Comparison of ENCODE assay signal across 22 cellular contexts in the genomic region with DNA sequence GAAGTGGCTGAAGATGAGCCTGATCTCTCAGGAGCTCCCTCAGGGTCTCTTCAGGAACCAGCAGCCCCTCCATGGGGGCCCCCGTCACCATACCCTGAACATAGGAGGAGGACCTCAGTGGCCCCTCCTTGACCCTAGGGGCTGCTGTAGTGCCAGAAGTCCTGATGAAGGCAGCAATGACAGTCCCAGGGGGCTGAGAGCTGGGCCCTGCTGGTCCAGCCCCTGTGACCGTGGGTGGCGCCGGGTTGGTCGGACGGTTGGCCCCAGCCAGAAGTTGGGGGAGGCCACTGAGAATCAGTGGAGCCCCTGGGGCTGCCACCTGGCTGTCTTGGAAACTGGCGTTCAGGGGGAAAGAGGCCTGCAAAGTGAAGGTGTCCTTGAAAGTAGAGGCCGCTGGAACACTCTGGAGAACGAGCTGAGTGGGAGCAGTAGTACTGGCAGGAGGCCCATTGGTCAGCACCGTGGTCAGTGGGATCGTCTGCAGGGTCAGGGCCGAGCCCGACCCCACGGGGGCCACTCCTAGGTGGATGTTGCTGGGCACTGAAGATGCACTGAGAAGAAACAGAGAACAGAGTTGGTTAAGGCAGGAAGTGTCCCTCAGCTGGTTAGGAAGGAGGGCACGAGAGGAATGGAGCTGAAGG.
"Had no signal": no experiment of that assay in that cellular context is flagged by ENCODE, and none has a peak within 500 bp of the region (broad histone marks: within the 10 kb centered on the region; RNA-seq: fewer than 3 reads in every experiment).

No MANE protein-coding gene starts in this region.

- ATAC-seq: left lobe of liver; mucosa of descending colon; stimulated activated memory B cell treated with anti-CD40 and anti-IgM and Interleukin-4, amounts not matched to agents 10 μg/mL and 1 μg/mL and 100 μg/mL, for 72 hours; upper lobe of right lung had no signal

- H3K27me3 Mint-ChIP-seq: memory B cell; naive B cell; progenitor cell of endocrine pancreas; stimulated activated memory B cell treated with anti-CD40 and anti-IgM and Interleukin-4, amounts not matched to agents 10 μg/mL and 1 μg/mL and 100 μg/mL, for 72 hours; stimulated activated naive CD8-positive, alpha-beta T cell treated with anti-CD3 and anti-CD28 coated beads, Interleukin-15, Interleukin-2, amounts not matched to agents 100 ng/mL and 50 ng/mL, for 24 hours had no signal

- H3K27ac Mint-ChIP-seq: nephron progenitor cell; progenitor cell of endocrine pancreas; stimulated activated memory B cell treated with anti-CD40 and anti-IgM and Interleukin-4, amounts not matched to agents 10 μg/mL and 1 μg/mL and 100 μg/mL, for 72 hours; stimulated activated naive CD8-positive, alpha-beta T cell treated with anti-CD3 and anti-CD28 coated beads, Interleukin-15, Interleukin-2, amounts not matched to agents 100 ng/mL and 50 ng/mL, for 24 hours had no signal

- H3K4me1 Mint-ChIP-seq: immature natural killer cell, memory B cell, nephron progenitor cell had no signal

- H3K36me3 ChIP-seq: uterus had no signal

- H3K79me2 ChIP-seq: parathyroid adenoma had no signal

- H3K4me3 ChIP-seq: dorsolateral prefrontal cortex, lung, mucosa of descending colon, sigmoid colon, transverse colon, upper lobe of right lung, uterus had no signal

- DNase-seq: dorsolateral prefrontal cortex; effector CD4-positive, alpha-beta T cell; hypothalamus; immature natural killer cell; islet precursor cell; mucosa of descending colon; naive B cell; nephron progenitor cell; occipital lobe; sigmoid colon; stimulated activated CD4-positive, alpha-beta T cell treated with anti-CD3 and anti-CD28 coated beads, Interleukin-2, amount 100 ng/mL, for 24 hours; stimulated activated CD4-positive, alpha-beta T cell treated with anti-CD3 and anti-CD28 coated beads, Interleukin-4, amount 100 ng/mL, for 24 hours; transverse colon; upper lobe of right lung; uterus had no signal

- H3K9me3 ChIP-seq: mucosa of descending colon, sigmoid colon, transverse colon, upper lobe of right lung, uterus had no signal

- H3K9me3 Mint-ChIP-seq: memory B cell; naive B cell; stimulated activated memory B cell treated with anti-CD40 and anti-IgM and Interleukin-4, amounts not matched to agents 10 μg/mL and 1 μg/mL and 100 μg/mL, for 72 hours; stimulated activated naive CD8-positive, alpha-beta T cell treated with anti-CD3 and anti-CD28 coated beads, Interleukin-15, Interleukin-2, amounts not matched to agents 100 ng/mL and 50 ng/mL, for 24 hours had no signal

- H3K4me1 ChIP-seq: parathyroid adenoma, sigmoid colon, upper lobe of right lung, uterus had no signal

- H3K27ac ChIP-seq: dorsolateral prefrontal cortex, parathyroid adenoma, sigmoid colon, transverse colon, upper lobe of right lung, uterus had no signal

- H3K4me3 Mint-ChIP-seq: immature natural killer cell; memory B cell; naive B cell; nephron progenitor cell; stimulated activated memory B cell treated with anti-CD40 and anti-IgM and Interleukin-4, amounts not matched to agents 10 μg/mL and 1 μg/mL and 100 μg/mL, for 72 hours; stimulated activated naive CD8-positive, alpha-beta T cell treated with anti-CD3 and anti-CD28 coated beads, Interleukin-15, Interleukin-2, amounts not matched to agents 100 ng/mL and 50 ng/mL, for 24 hours had no signal

- H3K27me3 ChIP-seq: sigmoid colon, transverse colon, upper lobe of right lung, uterus had no signal

- H2AFZ ChIP-seq: parathyroid adenoma had no signal
